13 cellular contexts compared by ENCODE assay signal in genomic region chrX:105837227-105837626, GRCh38. TPM values are rescaled to one million over a fixed set of nuclear protein-coding genes. Genes with fewer than 3 reads are reported as not detected.
DNase-seq lines count a peak whose midpoint lies in the region; ATAC-seq and TF ChIP-seq lines count a peak whose summit lies in the region.
"Had no signal": no experiment of that assay in that cellular context is flagged by ENCODE, and none has a peak within 500 bp of the region (broad histone marks: within the 10 kb centered on the region; RNA-seq: fewer than 3 reads in every experiment).

No MANE protein-coding gene starts in this region.

- no peak overlapping the region for H3K4me3 Mint-ChIP-seq in nephron
- H3K4me3 Mint-ChIP-seq: activated naive CD4-positive, alpha-beta T cell treated with anti-CD3 and anti-CD28 coated beads for 36 hours had no signal

- H3K9me3 Mint-ChIP-seq in nephron, result no peaks in the 10 kb centered on the region
- H3K9me3 Mint-ChIP-seq: activated naive CD4-positive, alpha-beta T cell treated with anti-CD3 and anti-CD28 coated beads for 36 hours had no signal

- no peak overlapping the region for H2AK5ac ChIP-seq in mesendoderm (ENCODE audit: low read length)

- no peak overlapping the region for H3K27ac ChIP-seq in RWPE2 (ENCODE audit: poor library complexity, severe bottlenecking)
- H3K27ac ChIP-seq in mesendoderm (ENCODE audit: low read depth, low read length), result no peak overlapping the region
- H3K27ac ChIP-seq: BLaER1, GM23248 had no signal

- H3K4me1 ChIP-seq in RWPE2 (ENCODE audit: insufficient read depth, poor library complexity, severe bottlenecking) (no peaks in the 10 kb centered on the region), mesendoderm (ENCODE audit: control insufficient read depth, low read depth, low read length) (no peaks in the 10 kb centered on the region)
- H3K4me1 ChIP-seq: BLaER1 had no signal

- H3K4me1 Mint-ChIP-seq in nephron, result peaks cover 36% of the 10 kb centered on the region

- no peaks in the 10 kb centered on the region for H3K36me3 ChIP-seq in RWPE2 (ENCODE audit: low read depth)
- no peaks in the 10 kb centered on the region for H3K36me3 ChIP-seq in mesendoderm (ENCODE audit: control insufficient read depth, insufficient read depth, low read length)
- H3K36me3 ChIP-seq: BLaER1 had no signal

- H3K56ac ChIP-seq in mesendoderm (ENCODE audit: low read length), result no peak overlapping the region

- H3K9me3 ChIP-seq in RWPE2 (ENCODE audit: severe bottlenecking), result no peaks in the 10 kb centered on the region
- H3K9me3 ChIP-seq: BLaER1 had no signal

- H3K79me2 ChIP-seq in mesendoderm (ENCODE audit: control insufficient read depth, insufficient read depth, low read length), result no peaks in the 10 kb centered on the region

- no peaks in the 10 kb centered on the region for H3K27me3 Mint-ChIP-seq in nephron (ENCODE audit: low read depth)

- no CpG with 5 or more reads among the region's 2 CpGs for WGBS in mesendoderm (ENCODE audit: extremely low coverage, insufficient coverage, low lambda C conversion rate)

- peaks cover 3% of the 10 kb centered on the region for H3K36me3 Mint-ChIP-seq in nephron (ENCODE audit: low read depth)

- H4K5ac ChIP-seq in mesendoderm (ENCODE audit: low read length), result no peak overlapping the region

- no peak overlapping the region for H2BK120ac ChIP-seq in mesendoderm (ENCODE audit: low read depth, low read length)

- H3K9ac ChIP-seq in mesendoderm (ENCODE audit: low read length), result no peak overlapping the region
- H3K9ac ChIP-seq: BLaER1, GM23248 had no signal

- peak; percentile 78 for ATAC-seq in RWPE2 (ENCODE audit: low read depth)
- no peak for ATAC-seq in GM19463 (IDR thresholded peaks at IDR 0.05; ENCODE audit: unreplicated experiment)
- ATAC-seq in GM18870 (IDR thresholded peaks at IDR 0.05; ENCODE audit: unreplicated experiment), result no peak

- no peak overlapping the region for H3K4me3 ChIP-seq in RWPE2 (ENCODE audit: severe bottlenecking)
- H3K4me3 ChIP-seq in fibroblast of pulmonary artery (replicated peaks; ENCODE audit: low read depth, low read length), result no peak overlapping the region
- no peak overlapping the region for H3K4me3 ChIP-seq in mesendoderm (ENCODE audit: low read length)
- H3K4me3 ChIP-seq: BLaER1, GM23248 had no signal

- H3K27me3 ChIP-seq in RWPE2 (ENCODE audit: insufficient read depth, poor library complexity, severe bottlenecking) (no peaks in the 10 kb centered on the region), mesendoderm (ENCODE audit: insufficient read depth, low read length, poor library complexity) (no peaks in the 10 kb centered on the region)

- H3K79me1 ChIP-seq in mesendoderm (ENCODE audit: low read length), result no peaks in the 10 kb centered on the region

- H3K18ac ChIP-seq in mesendoderm (ENCODE audit: low read length), result no peak overlapping the region

- no peak overlapping the region for H4K8ac ChIP-seq in mesendoderm (ENCODE audit: low read depth, low read length)

- H3K4ac ChIP-seq in mesendoderm (ENCODE audit: low read depth, low read length), result no peak overlapping the region

- no peak overlapping the region for H2BK15ac ChIP-seq in mesendoderm (replicated peaks; ENCODE audit: low read depth)

- TF ChIP-seq CTCF in RWPE2 (IDR thresholded peaks at IDR 0.05; ENCODE audit: poor library complexity, severe bottlenecking) (no peak), fibroblast of pulmonary artery (IDR thresholded peaks at IDR 0.05; ENCODE audit: low read length, missing control alignments) (no peak), nephron (IDR thresholded peaks at IDR 0.05; ENCODE audit: unreplicated experiment in 3 of 3) (no peak)

- H2BK5ac ChIP-seq in mesendoderm (ENCODE audit: low read length), result no peak overlapping the region

- H3K23ac ChIP-seq in mesendoderm (ENCODE audit: low read length), result no peak overlapping the region

- peak overlapping the region; percentile 67 to 78 (median 69) for H3K27ac Mint-ChIP-seq in nephron
- H3K27ac Mint-ChIP-seq: activated naive CD4-positive, alpha-beta T cell treated with anti-CD3 and anti-CD28 coated beads for 36 hours had no signal

- DNase-seq in Ammon's horn (ENCODE audit: low spot score), result peak; percentile 48
- no peak for DNase-seq in RWPE2 (ENCODE audit: low spot score)
- peak; percentile 90 for DNase-seq in fibroblast of pulmonary artery (ENCODE audit: low read depth)
- DNase-seq in activated T-cell treated with anti-CD3 and anti-CD28 coated beads, Interleukin-2, amount 50 U/mL, for 1 hour, result no peak
- no peak for DNase-seq in mesendoderm
- DNase-seq: activated naive CD4-positive, alpha-beta T cell treated with anti-CD3 and anti-CD28 coated beads for 36 hours; GM23248; NCI-H2171; stimulated activated naive CD4-positive, alpha-beta T cell had no signal

- H3K4me2 ChIP-seq in mesendoderm (ENCODE audit: low read length), result no peak overlapping the region
- H3K4me2 ChIP-seq: BLaER1 had no signal

RNA-seq across cellular contexts. Expression of gene NRK, which starts 14.9 kb away (rescaled TPM):
- polyA plus RNA-seq in mesendoderm (2013, experiment 1 of 2), result 0.79 TPM
- polyA plus RNA-seq in mesendoderm (2013, experiment 2 of 2), result 0.85 TPM
- polyA plus RNA-seq: GM23248 had no signal

Comparison
In these comparisons a context has a peak if more than half of its experiments do, and no peak if none do; other contexts are left out.
1. DNase-seq: peak in Ammon's horn (single experiment) and fibroblast of pulmonary artery (single experiment); none in RWPE2 (single experiment), activated T-cell treated with anti-CD3 and anti-CD28 coated beads, Interleukin-2, amount 50 U/mL, for 1 hour (single experiment) and mesendoderm (single experiment).